Comparison of ENCODE assay signal across 8 cellular contexts in genomic region chr11:9280655-9281301, GRCh38. TPM values are rescaled to one million over a fixed set of nuclear protein-coding genes. Genes with fewer than 3 reads are reported as not detected.
DNase-seq lines count a peak whose midpoint lies in the region; ATAC-seq and TF ChIP-seq lines count a peak whose summit lies in the region.

No MANE protein-coding gene starts in this region.

- TF ChIP-seq CTCF in kidney epithelial cell (IDR thresholded peaks at IDR 0.05; ENCODE audit: insufficient read depth, low read length, poor library complexity, severe bottlenecking) = no peak
- no peak for TF ChIP-seq CTCF in vagina (IDR thresholded peaks at IDR 0.05)

- peaks cover 7% of the 10 kb centered on the region for H3K4me1 ChIP-seq in vagina

- H3K27me3 ChIP-seq in kidney epithelial cell (ENCODE audit: control insufficient read depth, insufficient read depth, low read length) (no peaks in the 10 kb centered on the region), vagina (no peaks in the 10 kb centered on the region)

- no peak overlapping the region for H3K27ac ChIP-seq in vagina

- TF ChIP-seq POLR2A in vagina (IDR thresholded peaks at IDR 0.05) = no peak

- H3K4me3 ChIP-seq in kidney epithelial cell (ENCODE audit: low read depth, low read length) (no peak overlapping the region), vagina (no peak overlapping the region)

- no peaks in the 10 kb centered on the region for H3K9me3 ChIP-seq in vagina

- peak; percentile 92 for ATAC-seq in HG02885 (IDR thresholded peaks at IDR 0.05; ENCODE audit: poor library complexity, unreplicated experiment)

- DNase-seq in NCI-H345 (lab: John Stamatoyannopoulos, UW) = peak; percentile 34
- DNase-seq in NCI-H345 treated with DMSO at 0.1 percent for 48 hours (lab: John Stamatoyannopoulos, UW; ENCODE audit: unreplicated experiment) = no peak
- DNase-seq in NCI-H2196 treated with DMSO at 0.1 percent for 48 hours (lab: John Stamatoyannopoulos, UW; ENCODE audit: unreplicated experiment) = peak; percentile 34
- DNase-seq in activated T-cell treated with anti-CD3 and anti-CD28 coated beads for 48 hours (ENCODE audit: low read depth) = peak; percentile 18
- DNase-seq in kidney epithelial cell (ENCODE audit: low read depth) = peak; percentile 57
- DNase-seq in vagina (ENCODE audit: extremely low spot score in 2 of 2) = peak; percentile 6 to 27
- DNase-seq in superior temporal gyrus (ENCODE audit: extremely low spot score) = no peak

- H3K36me3 ChIP-seq in kidney epithelial cell (ENCODE audit: control insufficient read depth, insufficient read depth, low read length) (peaks cover 1% of the 10 kb centered on the region), vagina (peaks cover 0 to 2% of the 10 kb centered on the region in 2 donors)

- intact Hi-C loops in vagina (cut with DNase I) = no loop called here

RNA-seq across cellular contexts. Expression of gene DENND5A, which starts 15.6 kb away (rescaled TPM):
- total RNA-seq in kidney epithelial cell = 52.7 and 55.2 TPM in 2 replicates
- 82.0 TPM for total RNA-seq in vagina

RNA-seq across cellular contexts. Expression of gene TMEM41B, which starts 33.6 kb away (rescaled TPM):
- total RNA-seq in kidney epithelial cell (48.7 and 57.4 TPM in 2 replicates), vagina (18.9 TPM)

Comparison
In these comparisons a context has a peak if more than half of its experiments do, and no peak if none do; other contexts are left out.
1. DNase-seq: peak in NCI-H345 (single experiment), NCI-H2196 treated with DMSO at 0.1 percent for 48 hours (single experiment), activated T-cell treated with anti-CD3 and anti-CD28 coated beads for 48 hours (single experiment), kidney epithelial cell (single experiment) and vagina (2 of 2); none in NCI-H345 treated with DMSO at 0.1 percent for 48 hours (single experiment) and superior temporal gyrus (single experiment).